Comparison of ENCODE assay signal across 25 cellular contexts in the genomic region with DNA sequence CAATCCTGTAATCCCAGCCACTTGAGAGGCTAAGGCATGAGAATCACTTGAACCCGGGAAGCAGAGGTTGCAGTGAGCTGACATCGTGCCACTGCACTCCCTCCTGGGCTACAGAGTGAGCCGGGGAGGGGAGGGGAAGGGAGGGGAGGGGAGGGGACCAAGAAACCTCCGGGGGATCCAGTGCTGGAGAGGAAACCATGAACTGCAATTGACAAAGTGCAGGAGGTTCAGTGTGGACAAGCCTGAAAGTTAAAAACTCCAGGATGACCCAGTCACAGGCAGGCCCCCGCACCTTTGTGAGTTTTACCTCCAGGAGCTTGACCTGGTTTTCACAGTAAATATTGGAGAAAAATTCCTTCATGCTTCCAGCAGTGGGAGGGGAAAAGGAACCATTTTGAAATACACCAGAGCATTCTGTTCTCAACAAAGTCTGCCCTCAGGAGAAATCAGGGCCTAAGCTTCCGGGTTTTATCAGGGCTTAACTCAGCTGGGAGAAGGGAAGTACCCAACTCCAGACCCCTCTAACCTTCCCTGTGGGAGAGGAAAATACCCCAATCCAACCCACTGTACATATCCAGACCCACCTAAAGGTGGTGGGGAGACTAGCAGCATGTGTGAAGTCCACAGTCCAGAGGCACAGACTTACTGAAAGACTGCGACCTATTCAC. TPM values are rescaled to one million over a fixed set of nuclear protein-coding genes. Genes with fewer than 3 reads are reported as not detected.
DNase-seq lines count a peak whose midpoint lies in the region; ATAC-seq and TF ChIP-seq lines count a peak whose summit lies in the region.
"Had no signal": no experiment of that assay in that cellular context is flagged by ENCODE, and none has a peak within 500 bp of the region (broad histone marks: within the 10 kb centered on the region; RNA-seq: fewer than 3 reads in every experiment).

No MANE protein-coding gene starts in this region.

- intact Hi-C loops in mammary epithelial cell (cut with micrococcal nuclease), result no loop called here
- intact Hi-C loops in breast epithelium (cut with DNase I; ENCODE audit: low total_unique reads), result no loop called here

- dilution Hi-C loops in mammary epithelial cell (cut with HindIII; ENCODE audit: low sequenced_read_pairs), result loop anchor here (5.0 kb wide), 1 partner anchor 78 kb away; no protein-coding TSS in a partner anchor

- no peak overlapping the region for H4K91ac ChIP-seq in mesenchymal stem cell (ENCODE audit: low read length)

- H3K9me3 Mint-ChIP-seq in endodermal cell, result no peaks in the 10 kb centered on the region
- no peaks in the 10 kb centered on the region for H3K9me3 Mint-ChIP-seq in activated CD4-positive, alpha-beta T cell treated with anti-CD3 and anti-CD28 coated beads, Interleukin-2, amount 10 ng/mL, durations not matched to agents 7 days and 5 days
- H3K9me3 Mint-ChIP-seq: naive thymus-derived CD4-positive, alpha-beta T cell had no signal

- H3K4me3 ChIP-seq in mammary epithelial cell (replicated peaks in 1 of 3; ENCODE audit: insufficient read depth in 1 of 3, low read depth in 2 of 3, low read length in 3 of 3), result no peak overlapping the region
- H3K4me3 ChIP-seq in breast epithelium, result no peak overlapping the region
- H3K4me3 ChIP-seq in endodermal cell (ENCODE audit: low read length), result no peak overlapping the region
- H3K4me3 ChIP-seq in mesenchymal stem cell (ENCODE audit: insufficient read depth in 1 of 2, low read depth in 1 of 2, low read length in 2 of 2), result no peak overlapping the region
- no peak overlapping the region for H3K4me3 ChIP-seq in upper lobe of left lung
- H3K4me3 ChIP-seq: esophagus muscularis mucosa, gastroesophageal sphincter, GM12878, lung, skin epidermis, vagina had no signal

- no peaks in the 10 kb centered on the region for H3K9me3 ChIP-seq in mammary epithelial cell (replicated peaks; ENCODE audit: insufficient read depth, low read length)
- H3K9me3 ChIP-seq in breast epithelium, result no peaks in the 10 kb centered on the region
- no peaks in the 10 kb centered on the region for H3K9me3 ChIP-seq in endodermal cell (ENCODE audit: control insufficient read depth, low read length)
- H3K9me3 ChIP-seq in mesenchymal stem cell (ENCODE audit: control insufficient read depth, low read length), result no peaks in the 10 kb centered on the region
- no peaks in the 10 kb centered on the region for H3K9me3 ChIP-seq in upper lobe of left lung
- H3K9me3 ChIP-seq: BE2C, esophagus muscularis mucosa, gastroesophageal sphincter, vagina had no signal

- no peak overlapping the region for H2BK5ac ChIP-seq in mesenchymal stem cell (ENCODE audit: low read depth, low read length, poor library complexity, severe bottlenecking)

- no peak overlapping the region for H2BK120ac ChIP-seq in mesenchymal stem cell (ENCODE audit: low read depth, low read length)

- BruUV-seq in mammary epithelial cell (replicated peaks; lab: Mats Ljungman, UMichigan), result no TSS peak

- WGBS in mammary epithelial cell (ENCODE audit: low coverage, missing lambda C conversion rate), result 36% methylated on average over 4 of the region's 7 CpGs
- WGBS in endodermal cell (ENCODE audit: insufficient coverage in 1 of 2, insufficient read length in 1 of 2), 2 experiments, result 66 to 67% methylated on average over 2 to 6 of the region's 7 CpGs
- WGBS in mesenchymal stem cell, result 40% methylated on average over 7 of the region's 7 CpGs
- WGBS in upper lobe of left lung, 2 donors, result 41% methylated on average over 7 of the region's 7 CpGs

- no peak overlapping the region for H3K18ac ChIP-seq in mesenchymal stem cell (ENCODE audit: low read depth in 1 of 2, low read length in 2 of 2)

- TF ChIP-seq EP300 in upper lobe of left lung (IDR thresholded peaks at IDR 0.05), result no peak

- no peak overlapping the region for H2BK15ac ChIP-seq in mesenchymal stem cell (ENCODE audit: low read depth, poor library complexity, severe bottlenecking)

- peak overlapping the region; percentile 52 for H4K8ac ChIP-seq in mesenchymal stem cell (ENCODE audit: low read length)

- CTCF ChIA-PET in mammary epithelial cell (lab: Charles Lee; ENCODE audit: low non-redundant PET), result no interaction called here
- CTCF ChIA-PET in activated CD4-positive, alpha-beta T cell treated with anti-CD3 and anti-CD28 coated beads, Interleukin-2, amount 10 ng/mL, durations not matched to agents 7 days and 5 days (lab: Charles Lee), result no interaction called here

- H3K27me3 ChIP-seq in mammary epithelial cell (ENCODE audit: insufficient read depth, low read length), result no peaks in the 10 kb centered on the region
- H3K27me3 ChIP-seq in breast epithelium, result no peaks in the 10 kb centered on the region
- H3K27me3 ChIP-seq in endodermal cell (ENCODE audit: control insufficient read depth, insufficient read depth, low read length, poor library complexity, severe bottlenecking), result no peaks in the 10 kb centered on the region
- no peaks in the 10 kb centered on the region for H3K27me3 ChIP-seq in mesenchymal stem cell (ENCODE audit: control insufficient read depth in 1 of 2, insufficient read depth in 1 of 2, low read length in 2 of 2)
- H3K27me3 ChIP-seq in upper lobe of left lung, result no peaks in the 10 kb centered on the region
- H3K27me3 ChIP-seq: BE2C, esophagus muscularis mucosa, gastroesophageal sphincter, vagina had no signal

- no peak for TF ChIP-seq CTCF in mammary epithelial cell (conservative IDR thresholded peaks at IDR 0.05 in 1 of 2, IDR thresholded peaks at IDR 0.05 in 1 of 2; ENCODE audit: extremely low read depth in 1 of 2, insufficient read depth in 1 of 2, low read depth in 1 of 2, low read length in 2 of 2)
- no peak for TF ChIP-seq CTCF in breast epithelium (IDR thresholded peaks at IDR 0.05)
- TF ChIP-seq CTCF in endodermal cell (conservative IDR thresholded peaks at IDR 0.05), result no peak
- TF ChIP-seq CTCF in upper lobe of left lung (IDR thresholded peaks at IDR 0.05), result no peak

- no peak for TF ChIP-seq POLR2A in breast epithelium (IDR thresholded peaks at IDR 0.05)
- no peak for TF ChIP-seq POLR2A in upper lobe of left lung (IDR thresholded peaks at IDR 0.05)

- H3K4me1 ChIP-seq in mammary epithelial cell (ENCODE audit: insufficient read depth, low read length) (no peaks in the 10 kb centered on the region), breast epithelium (no peaks in the 10 kb centered on the region), endodermal cell (ENCODE audit: control insufficient read depth, insufficient read depth, low read length) (no peaks in the 10 kb centered on the region), mesenchymal stem cell (ENCODE audit: control insufficient read depth, insufficient read depth, low read depth, low read length) (no peaks in the 10 kb centered on the region), upper lobe of left lung (peaks cover 0 to 8% (median 4%) of the 10 kb centered on the region in 4 donors)
- H3K4me1 ChIP-seq: BE2C, esophagus muscularis mucosa, gastroesophageal sphincter, vagina had no signal

- no peak overlapping the region for H3K4me3 Mint-ChIP-seq in endodermal cell
- H3K4me3 Mint-ChIP-seq in activated CD4-positive, alpha-beta T cell treated with anti-CD3 and anti-CD28 coated beads, Interleukin-2, amount 10 ng/mL, durations not matched to agents 7 days and 5 days, result no peak overlapping the region
- H3K4me3 Mint-ChIP-seq: naive thymus-derived CD4-positive, alpha-beta T cell had no signal

- no peak overlapping the region for H2AK5ac ChIP-seq in mesenchymal stem cell (ENCODE audit: low read length, severe bottlenecking)

- H3K79me1 ChIP-seq in mesenchymal stem cell (replicated peaks; ENCODE audit: low read length, poor library complexity, severe bottlenecking), result no peaks in the 10 kb centered on the region

- peak overlapping the region; percentile 26 for H3K27ac Mint-ChIP-seq in endodermal cell
- H3K27ac Mint-ChIP-seq in activated CD4-positive, alpha-beta T cell treated with anti-CD3 and anti-CD28 coated beads, Interleukin-2, amount 10 ng/mL, durations not matched to agents 7 days and 5 days, result no peak overlapping the region

- H3K4me2 ChIP-seq in mammary epithelial cell (ENCODE audit: insufficient read depth, low read depth, low read length), result no peak overlapping the region
- no peak overlapping the region for H3K4me2 ChIP-seq in mesenchymal stem cell (ENCODE audit: low read length, poor library complexity, severe bottlenecking)

- no peak overlapping the region for H3K14ac ChIP-seq in mesenchymal stem cell (ENCODE audit: low read length in 2 of 2)

- H3K27me3 Mint-ChIP-seq in endodermal cell (ENCODE audit: insufficient read depth), result no peaks in the 10 kb centered on the region
- H3K27me3 Mint-ChIP-seq in activated CD4-positive, alpha-beta T cell treated with anti-CD3 and anti-CD28 coated beads, Interleukin-2, amount 10 ng/mL, durations not matched to agents 7 days and 5 days, result peaks cover 14% of the 10 kb centered on the region

- H2BK12ac ChIP-seq in mesenchymal stem cell (ENCODE audit: low read length in 2 of 2), result no peak overlapping the region

- no peaks in the 10 kb centered on the region for H3K4me1 Mint-ChIP-seq in endodermal cell
- H3K4me1 Mint-ChIP-seq in activated CD4-positive, alpha-beta T cell treated with anti-CD3 and anti-CD28 coated beads, Interleukin-2, amount 10 ng/mL, durations not matched to agents 7 days and 5 days, result peaks cover 5% of the 10 kb centered on the region

- no peak overlapping the region for H3K4ac ChIP-seq in mesenchymal stem cell (ENCODE audit: low read depth in 1 of 2, low read length in 2 of 2)

- H3K23ac ChIP-seq in mesenchymal stem cell (ENCODE audit: low read length in 2 of 2), result no peak overlapping the region

- POLR2A ChIA-PET in activated CD4-positive, alpha-beta T cell treated with anti-CD3 and anti-CD28 coated beads, Interleukin-2, amount 10 ng/mL, durations not matched to agents 7 days and 5 days (lab: Charles Lee), result no interaction called here

- in situ Hi-C loops in mammary epithelial cell (cut with MboI; ENCODE audit: low sequenced_read_pairs in 2 of 2), result no loop called here

- no peaks in the 10 kb centered on the region for H3K36me3 Mint-ChIP-seq in endodermal cell (ENCODE audit: low read depth)
- H3K36me3 Mint-ChIP-seq in activated CD4-positive, alpha-beta T cell treated with anti-CD3 and anti-CD28 coated beads, Interleukin-2, amount 10 ng/mL, durations not matched to agents 7 days and 5 days (ENCODE audit: low read depth), result no peaks in the 10 kb centered on the region
- H3K36me3 Mint-ChIP-seq: naive thymus-derived CD4-positive, alpha-beta T cell had no signal

- peak in 1 of 2 donors; percentile 51 for ATAC-seq in upper lobe of left lung (ENCODE audit: low FRiP score in 2 of 2)
- ATAC-seq: gastroesophageal sphincter; GM12878; HCT116; naive thymus-derived CD4-positive, alpha-beta T cell had no signal

- no peaks in the 10 kb centered on the region for H3K36me3 ChIP-seq in mammary epithelial cell (ENCODE audit: insufficient read depth, low read length)
- no peaks in the 10 kb centered on the region for H3K36me3 ChIP-seq in breast epithelium
- no peaks in the 10 kb centered on the region for H3K36me3 ChIP-seq in endodermal cell (ENCODE audit: control insufficient read depth, insufficient read depth, low read length)
- H3K36me3 ChIP-seq in mesenchymal stem cell (ENCODE audit: control insufficient read depth in 1 of 2, insufficient read depth in 2 of 2, low read depth in 1 of 2, low read length in 2 of 2), result no peaks in the 10 kb centered on the region
- no peaks in the 10 kb centered on the region for H3K36me3 ChIP-seq in upper lobe of left lung
- H3K36me3 ChIP-seq: BE2C, esophagus muscularis mucosa, gastroesophageal sphincter, vagina had no signal

- H3K9ac ChIP-seq in mammary epithelial cell (ENCODE audit: insufficient read depth, low read length), result no peak overlapping the region
- H3K9ac ChIP-seq in endodermal cell (ENCODE audit: extremely low read depth, low read length, poor library complexity, severe bottlenecking), result no peak overlapping the region
- no peak overlapping the region for H3K9ac ChIP-seq in mesenchymal stem cell (ENCODE audit: low read length)

- H3K79me2 ChIP-seq in mammary epithelial cell (ENCODE audit: insufficient read depth, low read length), result no peaks in the 10 kb centered on the region

- H3K27ac ChIP-seq in mammary epithelial cell (ENCODE audit: insufficient read depth, low read depth, low read length) (no peak overlapping the region), breast epithelium (no peak overlapping the region), endodermal cell (ENCODE audit: low read depth, low read length) (no peak overlapping the region), mesenchymal stem cell (ENCODE audit: low read length, poor library complexity, severe bottlenecking) (no peak overlapping the region), upper lobe of left lung (peak overlapping the region in 3 of 4 donors; percentile 17 to 52 (median 34))
- H3K27ac ChIP-seq: esophagus muscularis mucosa, gastroesophageal sphincter, skin epidermis, vagina had no signal

- no peaks in the 10 kb centered on the region for H4K20me1 ChIP-seq in mammary epithelial cell (ENCODE audit: insufficient read depth, low read length)

- no peak for DNase-seq in mammary epithelial cell
- DNase-seq in breast epithelium (ENCODE audit: low spot score in 2 of 2), result no peak
- DNase-seq in endodermal cell, result peak; percentile 61
- no peak for DNase-seq in mesenchymal stem cell
- DNase-seq in upper lobe of left lung, result peak in 1 of 2 donors; percentile 60
- no peak for DNase-seq in NCI-H1105 treated with DMSO at 0.1 percent for 48 hours (lab: John Stamatoyannopoulos, UW)
- no peak for DNase-seq in activated CD4-positive, alpha-beta T cell treated with anti-CD3 and anti-CD28 coated beads, Interleukin-2, amount 10 ng/mL, durations not matched to agents 7 days and 5 days
- no peak for DNase-seq in NCI-H187 treated with DMSO at 0.1 percent for 48 hours (lab: John Stamatoyannopoulos, UW)
- DNase-seq: BE2C; effector CD8-positive, alpha-beta T cell; GF-D8; IMR-90; MM.1S; naive thymus-derived CD4-positive, alpha-beta T cell; NCI-H1694 treated with DMSO at 0.1 percent for 48 hours; NCI-H345; posterior cingulate gyrus; stimulated activated CD4-positive, alpha-beta T cell treated with anti-CD3 and anti-CD28 coated beads, Interleukin-4, amount 100 ng/mL, for 24 hours had no signal

- peak overlapping the region; percentile 63 for H2AFZ ChIP-seq in mammary epithelial cell (ENCODE audit: low read depth, low read length)
- no peak overlapping the region for H2AFZ ChIP-seq in mesenchymal stem cell (ENCODE audit: low read depth, low read length)

RNA-seq across cellular contexts. Expression of gene ZFTA, which starts 15.5 kb away (rescaled TPM):
- total RNA-seq in mammary epithelial cell (10 to 100 TPM in 1 of 2 donors, 1 to 10 TPM in 1; 4.7 to 10.0 TPM), breast epithelium (10 to 100 TPM in 1 of 3 donors, 1 to 10 TPM in 2; 8.8 to 12.5 (median 9.7) TPM), endodermal cell (10 to 100 TPM; 31.9 to 38.0 TPM), upper lobe of left lung (10 to 100 TPM in 3 of 6 donors, 1 to 10 TPM in 3; 6.1 to 13.1 (median 9.7) TPM)
- 1.9 TPM for polyA plus RNA-seq in mammary epithelial cell
- polyA minus RNA-seq in mammary epithelial cell, result 1.3 TPM
- polyA plus RNA-seq in endodermal cell (2013, experiment 1 of 2), result 40.9 TPM
- 38.5 TPM for polyA plus RNA-seq in endodermal cell (2013, experiment 2 of 2)
- polyA plus RNA-seq in mesenchymal stem cell (2013, experiment 1 of 2), result 15.0 TPM
- polyA plus RNA-seq in mesenchymal stem cell (2013, experiment 2 of 2), result 15.0 TPM
- 1 to 10 TPM; 1.1 TPM for total RNA-seq in activated CD4-positive, alpha-beta T cell treated with anti-CD3 and anti-CD28 coated beads, Interleukin-2, amount 10 ng/mL, durations not matched to agents 7 days and 5 days

RNA-seq across cellular contexts. Expression of gene SPINDOC, which starts 29.2 kb away (rescaled TPM):
- total RNA-seq in mammary epithelial cell, result 10 to 100 TPM; 19.2 to 24.4 TPM
- polyA plus RNA-seq in mammary epithelial cell, result 14.3 TPM
- polyA minus RNA-seq in mammary epithelial cell, result 3.7 TPM
- total RNA-seq in breast epithelium, result 10 to 100 TPM in 2 of 3 donors, 1 to 10 TPM in 1; 4.8 to 13.8 (median 12.1) TPM
- 100 to 1,000 TPM in 1 of 2 donors, 10 to 100 TPM in 1; 96.1 to 103 TPM for total RNA-seq in endodermal cell
- polyA plus RNA-seq in endodermal cell (2013, experiment 1 of 2), result 59.8 TPM
- 60.2 TPM for polyA plus RNA-seq in endodermal cell (2013, experiment 2 of 2)
- 35.3 TPM for polyA plus RNA-seq in mesenchymal stem cell (2013, experiment 1 of 2)
- polyA plus RNA-seq in mesenchymal stem cell (2013, experiment 2 of 2), result 35.1 TPM
- 10 to 100 TPM in 5 of 6 donors, 1 to 10 TPM in 1; 9.0 to 22.5 (median 16.3) TPM for total RNA-seq in upper lobe of left lung
- total RNA-seq in activated CD4-positive, alpha-beta T cell treated with anti-CD3 and anti-CD28 coated beads, Interleukin-2, amount 10 ng/mL, durations not matched to agents 7 days and 5 days, result 10 to 100 TPM; 38.4 to 40.7 TPM

RNA-seq across cellular contexts. Expression of gene MARK2, which starts 54.9 kb away (rescaled TPM):
- total RNA-seq in mammary epithelial cell (10 to 100 TPM; 26.7 to 64.4 TPM), breast epithelium (10 to 100 TPM; 12.6 to 34.0 (median 22.3) TPM), endodermal cell (10 to 100 TPM; 39.7 to 39.8 TPM), upper lobe of left lung (10 to 100 TPM; 41.7 to 67.1 (median 50.7) TPM)
- 38.9 TPM for polyA plus RNA-seq in mammary epithelial cell
- polyA minus RNA-seq in mammary epithelial cell, result 79.0 TPM
- polyA plus RNA-seq in endodermal cell (2013, experiment 1 of 2), result 26.6 TPM
- 27.3 TPM for polyA plus RNA-seq in endodermal cell (2013, experiment 2 of 2)
- polyA plus RNA-seq in mesenchymal stem cell (2013, experiment 1 of 2), result 20.0 TPM
- polyA plus RNA-seq in mesenchymal stem cell (2013, experiment 2 of 2), result 19.8 TPM
- 10 to 100 TPM; 68.3 to 69.2 TPM for total RNA-seq in activated CD4-positive, alpha-beta T cell treated with anti-CD3 and anti-CD28 coated beads, Interleukin-2, amount 10 ng/mL, durations not matched to agents 7 days and 5 days

Comparison
In these comparisons a context has a peak if more than half of its experiments do, and no peak if none do; other contexts are left out.
1. H3K27ac ChIP-seq: peak in upper lobe of left lung (3 of 4); none in mammary epithelial cell (single experiment), breast epithelium (0 of 2), endodermal cell (single experiment) and mesenchymal stem cell (single experiment).